1 cellular context compared by ENCODE assay signal in genomic region chr13:99980201-99981114, GRCh38.
TF ChIP-seq lines count a peak whose summit lies in the region.

No MANE protein-coding gene starts in this region.

TF ChIP-seq in HepG2, 621 proteins besides CTCF, POLR2A, EP300 and RAD21 (continued from another document):
- TF ChIP-seq UBTF (CRISPR knock-in tag; IDR thresholded peaks at IDR 0.05), result peak; percentile 59
- TF ChIP-seq SUZ12 (IDR thresholded peaks at IDR 0.05; ENCODE audit: low read depth, low read length), result no peak
- TF ChIP-seq ZSCAN12 (CRISPR knock-in tag; IDR thresholded peaks at IDR 0.05), result 0 out of 2 replicates have a peak, but pooled peaks have one; percentile 35
- no peak for TF ChIP-seq ZKSCAN8 (CRISPR knock-in tag; IDR thresholded peaks at IDR 0.05; ENCODE audit: borderline replicate concordance)
- peak; percentile 43 for TF ChIP-seq YY1 (IDR thresholded peaks at IDR 0.05; ENCODE audit: insufficient read depth, insufficient replicate concordance, low read depth, low read length)
- TF ChIP-seq KIAA2018 (CRISPR knock-in tag; IDR thresholded peaks at IDR 0.05; ENCODE audit: borderline replicate concordance), result no peak
- peak; percentile 80 for TF ChIP-seq TFDP1 (CRISPR knock-in tag; IDR thresholded peaks at IDR 0.05; ENCODE audit: borderline replicate concordance)
- TF ChIP-seq ZNF556 (CRISPR knock-in tag; IDR thresholded peaks at IDR 0.05; ENCODE audit: borderline replicate concordance), result no peak
- TF ChIP-seq TBX2 (CRISPR knock-in tag; IDR thresholded peaks at IDR 0.05; ENCODE audit: borderline replicate concordance), result 0 out of 2 replicates have a peak, but pooled peaks have one; percentile 23
- TF ChIP-seq ZNF30 (CRISPR knock-in tag; IDR thresholded peaks at IDR 0.05), result 0 out of 2 replicates have a peak, but pooled peaks have one; percentile 29
- 0 out of 2 replicates have a peak, but pooled peaks have one; percentile 20 for TF ChIP-seq YEATS4 (CRISPR knock-in tag; IDR thresholded peaks at IDR 0.05; ENCODE audit: borderline replicate concordance)
- peak; percentile 56; the same call in 1 of the 2 replicates for TF ChIP-seq ARID4A (CRISPR knock-in tag; IDR thresholded peaks at IDR 0.05; ENCODE audit: borderline replicate concordance)
- TF ChIP-seq KLF12 (CRISPR knock-in tag; IDR thresholded peaks at IDR 0.05; ENCODE audit: borderline replicate concordance), result peak; percentile 52; the same call in 1 of the 2 replicates
- 0 out of 2 replicates have a peak, but pooled peaks have one; percentile 19 for TF ChIP-seq MYC (CRISPR knock-in tag; IDR thresholded peaks at IDR 0.05; ENCODE audit: borderline replicate concordance)
- peak; percentile 39; the same call in 1 of the 2 replicates for TF ChIP-seq MED1 (CRISPR knock-in tag; IDR thresholded peaks at IDR 0.05)
- no peak for TF ChIP-seq ZFP37 (CRISPR knock-in tag; IDR thresholded peaks at IDR 0.05; ENCODE audit: borderline replicate concordance)
- TF ChIP-seq ZSCAN20 (CRISPR knock-in tag; IDR thresholded peaks at IDR 0.05; ENCODE audit: borderline replicate concordance), result 0 out of 2 replicates have a peak, but pooled peaks have one; percentile 37
- TF ChIP-seq PATZ1 (CRISPR knock-in tag; IDR thresholded peaks at IDR 0.05), result peak; percentile 45; the same call in 1 of the 2 replicates
- TF ChIP-seq ZNF274 (CRISPR knock-in tag; IDR thresholded peaks at IDR 0.05), result 0 out of 2 replicates have a peak, but pooled peaks have one; percentile 20
- peak; percentile 52; the same call in 1 of the 2 replicates for TF ChIP-seq BCL6 (CRISPR knock-in tag; IDR thresholded peaks at IDR 0.05)
